In genomic region chr9:19967567-19968459, GRCh38 we compare ENCODE assay signal across 16 cellular contexts.
A peak's percentile ranks its signal among the peaks of the same experiment; 100 is the strongest.
DNase-seq lines count a peak whose midpoint lies in the region; ATAC-seq, FAIRE-seq and TF ChIP-seq lines count a peak whose summit lies in the region.
"Had no signal": no experiment of that assay in that cellular context is flagged by ENCODE, and none has a peak within 500 bp of the region (broad histone marks: within the 10 kb centered on the region; RNA-seq: fewer than 3 reads in every experiment).

No MANE protein-coding gene starts in this region.

- POLR2A ChIA-PET in activated naive CD8-positive, alpha-beta T cell treated with anti-CD3 and anti-CD28 coated beads, Interleukin-2, amount 10 ng/mL, durations not matched to agents 7 days and 5 days (lab: Charles Lee) = interaction anchor here (0.5 kb wide), 1 partner anchor 272 kb away, joined by 5 read pairs; no protein-coding TSS in a partner anchor
- POLR2A ChIA-PET in H1 (lab: Charles Lee; ENCODE audit: partially characterized antibody) = interaction anchor here (0.6 kb wide), 1 partner anchor 24 kb away, joined by 3 read pairs; no protein-coding TSS in a partner anchor

- no peaks in the 10 kb centered on the region for H4K20me1 ChIP-seq in H1 (replicated peaks in 1 of 2; ENCODE audit: control insufficient read depth in 1 of 2, insufficient read depth in 2 of 2, low read length in 2 of 2)

- no TSS peak for BruUV-seq in Calu3 (replicated peaks; lab: Mats Ljungman, UMichigan)

- H3K4me1 ChIP-seq in H1 (replicated peaks in 1 of 4; ENCODE audit: control insufficient read depth in 3 of 4, insufficient read depth in 4 of 4, low read length in 3 of 4) = peaks cover 1 to 17% (median 12%) of the 10 kb centered on the region in 4 experiments; a peak in 5 of 7 replicates
- H3K4me1 ChIP-seq: colonic mucosa had no signal

- peak overlapping the region; percentile 24 for H3K27ac Mint-ChIP-seq in activated naive CD8-positive, alpha-beta T cell treated with anti-CD3 and anti-CD28 coated beads, Interleukin-2, amount 10 ng/mL, durations not matched to agents 7 days and 5 days
- H3K27ac Mint-ChIP-seq in activated naive CD8-positive, alpha-beta T cell treated with anti-CD3 and anti-CD28 coated beads for 36 hours = no peak overlapping the region
- H3K27ac Mint-ChIP-seq in Calu3 (ENCODE audit: unreplicated experiment) = no peak overlapping the region
- H3K27ac Mint-ChIP-seq: activated B cell treated with CpG ODN at 0.5 μM for 24 hours; naive B cell; stimulated activated naive B cell treated with anti-CD40 and anti-IgM and Interleukin-4, amounts not matched to agents 10 μg/mL and 1 μg/mL and 100 μg/mL, for 72 hours had no signal

- no peak for DNase-seq in activated naive CD8-positive, alpha-beta T cell treated with anti-CD3 and anti-CD28 coated beads, Interleukin-2, amount 10 ng/mL, durations not matched to agents 7 days and 5 days
- DNase-seq in activated naive CD8-positive, alpha-beta T cell treated with anti-CD3 and anti-CD28 coated beads for 36 hours = no peak
- DNase-seq in NCI-H69 (lab: John Stamatoyannopoulos, UW) (peak; percentile 64), H1 (ENCODE audit: low read depth in 1 of 2, low spot score in 2 of 2) (peak in 1 of 2 experiments; percentile 33), Calu3 (no peak), KBM-7 (no peak), cerebellar nuclear complex (lab: John Stamatoyannopoulos, UW) (no peak)
- no peak for DNase-seq in activated T-cell treated with anti-CD3 and anti-CD28 coated beads, Interleukin-2, amount 50 U/mL, for 1 hour
- DNase-seq: activated B cell treated with CpG ODN at 0.5 μM for 24 hours; colonic mucosa; kidney glomerular epithelial cell; MG63; naive B cell; stimulated activated CD4-positive, alpha-beta T cell treated with anti-CD3 and anti-CD28 coated beads, Interleukin-4, amount 100 ng/mL, for 4 hours; stimulated activated naive B cell treated with anti-CD40 and anti-IgM and Interleukin-4, amounts not matched to agents 10 μg/mL and 1 μg/mL and 100 μg/mL, for 72 hours had no signal

- H2BK120ac ChIP-seq in H1 (replicated peaks; ENCODE audit: low read depth, low read length) = no peak overlapping the region

- no peak for TF ChIP-seq EP300 in H1 (IDR thresholded peaks at IDR 0.05; ENCODE audit: borderline replicate concordance in 1 of 2, low read depth in 2 of 2, low read length in 2 of 2)

- no peak overlapping the region for H3K14ac ChIP-seq in H1 (ENCODE audit: insufficient read length)

- no peak overlapping the region for H2BK15ac ChIP-seq in H1 (ENCODE audit: low read length)

- peak overlapping the region in 2 of 4 experiments; percentile 4 to 38; a peak in 2 of 8 replicates for H3K4me3 ChIP-seq in H1 (ENCODE audit: extremely low read depth in 1 of 4, insufficient read depth in 2 of 4, low read depth in 3 of 4, low read length in 4 of 4)
- H3K4me3 ChIP-seq: colonic mucosa, MG63 had no signal

- H3K79me1 ChIP-seq in H1 (ENCODE audit: low read depth, low read length) = no peaks in the 10 kb centered on the region

- peaks cover 8% of the 10 kb centered on the region for H3K9me3 Mint-ChIP-seq in activated naive CD8-positive, alpha-beta T cell treated with anti-CD3 and anti-CD28 coated beads, Interleukin-2, amount 10 ng/mL, durations not matched to agents 7 days and 5 days
- peaks cover 1% of the 10 kb centered on the region for H3K9me3 Mint-ChIP-seq in activated naive CD8-positive, alpha-beta T cell treated with anti-CD3 and anti-CD28 coated beads for 36 hours
- H3K9me3 Mint-ChIP-seq in Calu3 (ENCODE audit: low read depth, unreplicated experiment) = no peaks in the 10 kb centered on the region
- H3K9me3 Mint-ChIP-seq: activated B cell treated with CpG ODN at 0.5 μM for 24 hours had no signal

- H2AFZ ChIP-seq in H1 (ENCODE audit: low read length) = no peak overlapping the region

- H2BK20ac ChIP-seq in H1 (ENCODE audit: low read length) = no peak overlapping the region

- no peak overlapping the region for H3K4me3 Mint-ChIP-seq in activated naive CD8-positive, alpha-beta T cell treated with anti-CD3 and anti-CD28 coated beads, Interleukin-2, amount 10 ng/mL, durations not matched to agents 7 days and 5 days
- no peak overlapping the region for H3K4me3 Mint-ChIP-seq in activated naive CD8-positive, alpha-beta T cell treated with anti-CD3 and anti-CD28 coated beads for 36 hours
- H3K4me3 Mint-ChIP-seq in Calu3 (ENCODE audit: low read depth, unreplicated experiment) = no peak overlapping the region
- H3K4me3 Mint-ChIP-seq: activated B cell treated with CpG ODN at 0.5 μM for 24 hours; naive B cell; stimulated activated naive B cell treated with anti-CD40 and anti-IgM and Interleukin-4, amounts not matched to agents 10 μg/mL and 1 μg/mL and 100 μg/mL, for 72 hours had no signal

- no peak overlapping the region for H3K27ac ChIP-seq in H1 (ENCODE audit: low read depth, low read length)
- H3K27ac ChIP-seq: colonic mucosa, HL-60 had no signal

- no peak overlapping the region for H3K23ac ChIP-seq in H1 (ENCODE audit: insufficient read length)

- in situ Hi-C loops in KBM-7 (cut with MboI; ENCODE audit: low pct_unique_long_range_greater_than_20kb, low sequenced_read_pairs) = no loop called here

- H3K4me1 Mint-ChIP-seq in activated naive CD8-positive, alpha-beta T cell treated with anti-CD3 and anti-CD28 coated beads, Interleukin-2, amount 10 ng/mL, durations not matched to agents 7 days and 5 days = peaks cover 17% of the 10 kb centered on the region
- peaks cover 9% of the 10 kb centered on the region for H3K4me1 Mint-ChIP-seq in activated naive CD8-positive, alpha-beta T cell treated with anti-CD3 and anti-CD28 coated beads for 36 hours
- no peaks in the 10 kb centered on the region for H3K4me1 Mint-ChIP-seq in Calu3 (ENCODE audit: low read depth, unreplicated experiment)
- H3K4me1 Mint-ChIP-seq: activated B cell treated with CpG ODN at 0.5 μM for 24 hours had no signal

- H3K9ac ChIP-seq in H1 (replicated peaks in 1 of 4; ENCODE audit: extremely low read depth in 1 of 4, low read depth in 3 of 4, low read length in 3 of 4) = no peak overlapping the region

- TF ChIP-seq POLR2A in H1 (IDR thresholded peaks at IDR 0.05; ENCODE audit: control extremely low read depth in 1 of 2, low read depth in 2 of 2, low read length in 2 of 2) = no peak

- H2AK5ac ChIP-seq in H1 (ENCODE audit: low read depth, low read length) = no peak overlapping the region

- no peak overlapping the region; the same call in 1 of the 2 replicates for H2BK5ac ChIP-seq in H1 (ENCODE audit: low read depth, low read length)

- peak overlapping the region; percentile 56 to 57; a peak in 3 of 4 replicates for H3K4me2 ChIP-seq in H1 (ENCODE audit: insufficient read depth in 1 of 2, low read depth in 2 of 2, low read length in 2 of 2)

- no peaks in the 10 kb centered on the region for H3K36me3 ChIP-seq in H1 (ENCODE audit: control insufficient read depth in 2 of 4, insufficient read depth in 4 of 4, low read length in 3 of 4)
- H3K36me3 ChIP-seq: colonic mucosa, MG63 had no signal

- no peak overlapping the region for H3K18ac ChIP-seq in H1 (ENCODE audit: extremely low read depth, low read length)

- H3K56ac ChIP-seq in H1 (replicated peaks; ENCODE audit: insufficient read length, low read depth, low read length) = no peak overlapping the region

- H2BK12ac ChIP-seq in H1 (ENCODE audit: low read depth, low read length) = no peak overlapping the region

- H3K36me3 Mint-ChIP-seq in activated naive CD8-positive, alpha-beta T cell treated with anti-CD3 and anti-CD28 coated beads, Interleukin-2, amount 10 ng/mL, durations not matched to agents 7 days and 5 days = peaks cover 19% of the 10 kb centered on the region
- no peaks in the 10 kb centered on the region for H3K36me3 Mint-ChIP-seq in activated naive CD8-positive, alpha-beta T cell treated with anti-CD3 and anti-CD28 coated beads for 36 hours
- H3K36me3 Mint-ChIP-seq in Calu3 (ENCODE audit: insufficient read depth, unreplicated experiment) = no peaks in the 10 kb centered on the region
- H3K36me3 Mint-ChIP-seq: naive B cell; stimulated activated naive B cell treated with anti-CD40 and anti-IgM and Interleukin-4, amounts not matched to agents 10 μg/mL and 1 μg/mL and 100 μg/mL, for 72 hours had no signal

- no peak overlapping the region for H4K5ac ChIP-seq in H1 (ENCODE audit: insufficient read length, low read depth, low read length)

- peak; percentile 40 to 53; a peak in 3 of 4 replicates for TF ChIP-seq RAD21 in H1 (IDR thresholded peaks at IDR 0.05 in 1 of 2, conservative IDR thresholded peaks at IDR 0.05 in 1 of 2; ENCODE audit: low read depth in 2 of 2, low read length in 2 of 2)

- TF ChIP-seq CTCF in H1 (IDR thresholded peaks at IDR 0.05; ENCODE audit: control extremely low read depth in 1 of 3, insufficient read depth in 1 of 3, low read depth in 1 of 3, low read length in 3 of 3) = peak in 2 of 3 experiments; percentile 6 to 38; a peak in 2 of 4 replicates
- TF ChIP-seq CTCF in Calu3 (IDR thresholded peaks at IDR 0.05; ENCODE audit: unreplicated experiment) = no peak

- FAIRE-seq in H1 (lab: Jason Lieb, UNC) = peak; percentile 78

- H3K23me2 ChIP-seq in H1 (ENCODE audit: low read depth, low read length) = no peaks in the 10 kb centered on the region; the same call in 1 of the 2 replicates

- no peaks in the 10 kb centered on the region for H3K9me3 ChIP-seq in H1 (ENCODE audit: insufficient read depth in 2 of 2, low read depth in 1 of 2, low read length in 1 of 2)
- H3K9me3 ChIP-seq: colonic mucosa, MG63 had no signal

- no peaks in the 10 kb centered on the region for H3K27me3 ChIP-seq in H1 (replicated peaks in 1 of 4; ENCODE audit: control insufficient read depth in 3 of 4, extremely low read depth in 1 of 4, insufficient read depth in 3 of 4, low read length in 3 of 4)
- H3K27me3 ChIP-seq: colonic mucosa had no signal

- H3K79me2 ChIP-seq in H1 (ENCODE audit: control insufficient read depth in 1 of 2, insufficient read depth in 2 of 2, low read length in 2 of 2) = no peaks in the 10 kb centered on the region

- peak; percentile 33 for ATAC-seq in activated naive CD8-positive, alpha-beta T cell treated with anti-CD3 and anti-CD28 coated beads, Interleukin-2, amount 10 ng/mL, durations not matched to agents 7 days and 5 days (ENCODE audit: low read depth)
- ATAC-seq: stimulated activated naive B cell treated with anti-CD40 and anti-IgM and Interleukin-4, amounts not matched to agents 10 μg/mL and 1 μg/mL and 100 μg/mL, for 72 hours had no signal

- CTCF ChIA-PET in H1 (lab: Charles Lee; ENCODE audit: partially characterized antibody) = interaction anchor here (0.6 to 2.2 kb wide), 7 partner anchors 16 to 1250 kb away, joined by 3 to 8 read pairs (median 3); no protein-coding TSS in a partner anchor
- CTCF ChIA-PET in Calu3 (lab: Charles Lee) = no interaction called here

- no peak overlapping the region for H3K4ac ChIP-seq in H1 (replicated peaks; ENCODE audit: insufficient read length, low read depth, low read length)

- intact Hi-C loops in Calu3 (cut with micrococcal nuclease; ENCODE audit: unreplicated experiment) = no loop called here

- no peaks in the 10 kb centered on the region for H3K27me3 Mint-ChIP-seq in activated naive CD8-positive, alpha-beta T cell treated with anti-CD3 and anti-CD28 coated beads, Interleukin-2, amount 10 ng/mL, durations not matched to agents 7 days and 5 days
- no peaks in the 10 kb centered on the region for H3K27me3 Mint-ChIP-seq in activated naive CD8-positive, alpha-beta T cell treated with anti-CD3 and anti-CD28 coated beads for 36 hours
- H3K27me3 Mint-ChIP-seq in Calu3 (ENCODE audit: unreplicated experiment) = no peaks in the 10 kb centered on the region
- H3K27me3 Mint-ChIP-seq: activated B cell treated with CpG ODN at 0.5 μM for 24 hours had no signal

- H4K8ac ChIP-seq in H1 (ENCODE audit: extremely low read depth, insufficient read depth, low read length) = no peak overlapping the region

- no peak overlapping the region for H4K91ac ChIP-seq in H1 (replicated peaks; ENCODE audit: insufficient read length, low read length)
